22 cellular contexts compared by ENCODE assay signal in the genomic region with DNA sequence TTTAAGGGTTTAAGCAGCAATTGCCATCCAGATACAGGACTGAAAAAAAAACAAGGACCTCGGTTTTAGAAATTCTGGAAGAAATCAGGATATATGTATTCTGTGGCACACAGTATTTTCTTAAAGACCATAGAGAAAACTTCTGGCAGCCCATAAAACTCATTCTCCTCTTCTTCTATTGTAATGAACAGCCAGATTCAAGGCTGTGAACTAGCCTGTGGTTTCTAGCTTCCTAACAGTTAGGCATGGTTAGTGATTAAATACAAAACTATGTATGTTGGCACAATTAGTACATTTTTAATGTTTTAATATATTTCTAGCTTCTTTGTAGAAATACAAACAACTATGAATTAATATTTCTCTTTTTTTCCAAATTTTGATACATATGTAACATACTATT.
DNase-seq lines count a peak whose midpoint lies in the region; ATAC-seq and TF ChIP-seq lines count a peak whose summit lies in the region.
"Had no signal": no experiment of that assay in that cellular context is flagged by ENCODE, and none has a peak within 500 bp of the region (broad histone marks: within the 10 kb centered on the region; RNA-seq: fewer than 3 reads in every experiment).

No MANE protein-coding gene starts in this region.

- H3K36me3 ChIP-seq in mucosa of descending colon (ENCODE audit: low read depth) (no peaks in the 10 kb centered on the region), esophagus muscularis mucosa (no peaks in the 10 kb centered on the region)
- H3K36me3 ChIP-seq: ascending aorta, colonic mucosa, heart right ventricle, left ventricle myocardium inferior, vagina had no signal

- intact Hi-C loops in mucosa of descending colon (cut with DNase I, micrococcal nuclease) (no loop called here), esophagus muscularis mucosa (cut with DNase I) (no loop called here)

- H3K9me3 ChIP-seq in mucosa of descending colon = no peaks in the 10 kb centered on the region
- no peaks in the 10 kb centered on the region for H3K9me3 ChIP-seq in esophagus muscularis mucosa
- H3K9me3 ChIP-seq: ascending aorta, colonic mucosa, vagina had no signal

- H3K27me3 ChIP-seq in esophagus muscularis mucosa = no peaks in the 10 kb centered on the region
- H3K27me3 ChIP-seq: ascending aorta, colonic mucosa, heart right ventricle, vagina had no signal

- no peak overlapping the region for H3K4me3 ChIP-seq in mucosa of descending colon
- H3K4me3 ChIP-seq in esophagus muscularis mucosa = no peak overlapping the region
- H3K4me3 ChIP-seq: ascending aorta, colonic mucosa, heart right ventricle, left ventricle myocardium inferior, vagina had no signal

- H3K4me1 ChIP-seq in mucosa of descending colon (ENCODE audit: low read depth) (no peaks in the 10 kb centered on the region), esophagus muscularis mucosa (no peaks in the 10 kb centered on the region)
- H3K4me1 ChIP-seq: ascending aorta, colonic mucosa, heart right ventricle, left ventricle myocardium inferior, vagina had no signal

- H3K9me3 Mint-ChIP-seq in HFFc6 = peaks cover 5% of the 10 kb centered on the region; the same call in 1 of the 2 replicates

- TF ChIP-seq CTCF in HFFc6 (IDR thresholded peaks at IDR 0.05) (no peak), mucosa of descending colon (IDR thresholded peaks at IDR 0.05) (no peak), esophagus muscularis mucosa (IDR thresholded peaks at IDR 0.05) (no peak)

- H3K36me3 Mint-ChIP-seq in HFFc6 (ENCODE audit: low read depth) = no peaks in the 10 kb centered on the region
- H3K36me3 Mint-ChIP-seq: stimulated activated memory B cell treated with anti-CD40 and anti-IgM and Interleukin-4, amounts not matched to agents 10 μg/mL and 1 μg/mL and 100 μg/mL, for 72 hours had no signal

- no peak for TF ChIP-seq EP300 in esophagus muscularis mucosa (IDR thresholded peaks at IDR 0.05)

- no peak overlapping the region for H3K4me3 Mint-ChIP-seq in HFFc6
- H3K4me3 Mint-ChIP-seq: activated naive CD4-positive, alpha-beta T cell treated with anti-CD3 and anti-CD28 coated beads for 36 hours; activated T-cell treated with anti-CD3 and anti-CD28 coated beads, Interleukin-2, amount 50 U/mL, for 72 hours; endodermal cell; stimulated activated memory B cell treated with anti-CD40 and anti-IgM and Interleukin-4, amounts not matched to agents 10 μg/mL and 1 μg/mL and 100 μg/mL, for 72 hours; T-helper 17 cell had no signal

- no peak for TF ChIP-seq POLR2A in esophagus muscularis mucosa (IDR thresholded peaks at IDR 0.05; ENCODE audit: low read depth)

- H3K27me3 Mint-ChIP-seq in HFFc6 (ENCODE audit: insufficient read depth) = no peaks in the 10 kb centered on the region
- H3K27me3 Mint-ChIP-seq: stimulated activated memory B cell treated with anti-CD40 and anti-IgM and Interleukin-4, amounts not matched to agents 10 μg/mL and 1 μg/mL and 100 μg/mL, for 72 hours; T-helper 17 cell had no signal

- peak; percentile 6 for DNase-seq in HFFc6
- peak; percentile 66 for DNase-seq in astrocyte of the hippocampus (ENCODE audit: low read depth, low spot score)
- DNase-seq in iris pigment epithelial cell (ENCODE audit: low read depth) = peak; percentile 42
- DNase-seq in mucosa of descending colon = no peak
- no peak for DNase-seq in esophagus muscularis mucosa (ENCODE audit: extremely low spot score)
- no peak for DNase-seq in pons (ENCODE audit: low spot score)
- DNase-seq: activated CD4-positive, alpha-beta T cell treated with anti-CD3 and anti-CD28 coated beads for 48 hours; activated naive CD4-positive, alpha-beta T cell treated with anti-CD3 and anti-CD28 coated beads for 36 hours; activated T-cell treated with anti-CD3 and anti-CD28 coated beads, Interleukin-2, amount 50 U/mL, for 72 hours; colonic mucosa; DMS79; endodermal cell; heart right ventricle; left ventricle myocardium inferior; NCI-H510A treated with DMSO at 0.1 percent for 48 hours; posterior cingulate gyrus; stimulated activated CD4-positive, alpha-beta T cell treated with anti-CD3 and anti-CD28 coated beads, Interleukin-1b, Interleukin-23, amount 100 ng/mL, for 48 hours; T-helper 17 cell had no signal

- no peak overlapping the region for H3K27ac Mint-ChIP-seq in HFFc6
- H3K27ac Mint-ChIP-seq: activated naive CD4-positive, alpha-beta T cell treated with anti-CD3 and anti-CD28 coated beads for 36 hours; activated T-cell treated with anti-CD3 and anti-CD28 coated beads, Interleukin-2, amount 50 U/mL, for 72 hours; stimulated activated memory B cell treated with anti-CD40 and anti-IgM and Interleukin-4, amounts not matched to agents 10 μg/mL and 1 μg/mL and 100 μg/mL, for 72 hours; T-helper 17 cell had no signal

- no peak overlapping the region for H3K27ac ChIP-seq in esophagus muscularis mucosa (replicated peaks in 1 of 4)
- H3K27ac ChIP-seq: ascending aorta, colonic mucosa, heart right ventricle, left ventricle myocardium inferior, vagina had no signal

- H3K4me1 Mint-ChIP-seq in HFFc6 (ENCODE audit: low read depth) = no peaks in the 10 kb centered on the region
- H3K4me1 Mint-ChIP-seq: stimulated activated memory B cell treated with anti-CD40 and anti-IgM and Interleukin-4, amounts not matched to agents 10 μg/mL and 1 μg/mL and 100 μg/mL, for 72 hours; T-helper 17 cell had no signal

- ATAC-seq in GM21528 (IDR thresholded peaks at IDR 0.05; ENCODE audit: low FRiP score, unreplicated experiment) = no peak
- no peak for ATAC-seq in mucosa of descending colon
- ATAC-seq: activated T-cell treated with anti-CD3 and anti-CD28 coated beads, Interleukin-2, amount 50 U/mL, for 72 hours; heart right ventricle; stimulated activated memory B cell treated with anti-CD40 and anti-IgM and Interleukin-4, amounts not matched to agents 10 μg/mL and 1 μg/mL and 100 μg/mL, for 72 hours; T-helper 17 cell had no signal

- WGBS in esophagus muscularis mucosa = 71% methylated on average over 1 of the region's 1 CpG

Comparison
In these comparisons a context has a peak if more than half of its experiments do, and no peak if none do; other contexts are left out.
1. DNase-seq: peak in HFFc6 (single experiment), astrocyte of the hippocampus (single experiment) and iris pigment epithelial cell (single experiment); none in mucosa of descending colon (0 of 3), esophagus muscularis mucosa (single experiment) and pons (single experiment).